In the genomic region with DNA sequence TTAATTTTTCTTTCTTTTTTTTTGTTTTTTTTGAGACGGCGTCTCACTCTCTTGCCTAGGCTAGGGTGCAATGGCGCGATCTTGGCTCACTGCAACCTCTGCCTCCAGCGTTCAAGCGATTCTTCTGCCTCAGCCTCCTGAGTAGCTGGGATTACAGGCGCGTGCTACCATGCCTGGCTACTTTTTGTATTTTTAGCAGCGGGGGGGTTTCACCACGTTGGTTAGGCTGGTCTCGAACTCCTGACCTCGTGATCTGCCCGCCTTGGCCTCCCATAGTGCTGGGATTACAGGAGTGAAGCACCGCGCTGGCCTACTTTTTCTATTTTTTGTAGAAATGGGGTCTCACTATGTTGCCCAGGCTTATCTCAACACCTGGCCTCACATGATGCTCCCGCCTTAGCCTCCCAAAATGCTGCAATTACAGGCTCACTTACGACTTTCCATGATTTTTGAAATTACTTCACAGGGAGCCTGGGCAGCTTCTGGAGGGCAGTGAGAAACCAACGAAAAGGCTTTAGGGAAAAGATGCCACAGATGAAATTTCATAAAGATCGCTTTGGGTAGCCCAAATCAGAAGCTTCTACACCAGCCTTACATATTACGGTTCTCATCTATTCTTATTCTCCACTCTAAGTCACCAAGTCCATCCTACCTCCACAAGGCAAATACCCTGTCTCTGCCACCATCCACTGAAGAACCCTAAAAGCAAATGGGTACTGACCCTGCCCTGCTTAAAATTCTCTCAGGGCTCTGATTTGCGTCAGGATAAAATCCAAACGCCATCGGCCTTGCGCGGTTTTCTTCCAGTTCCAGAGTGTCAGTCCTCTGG, we compare ENCODE assay signal across 1 cellular context.
TF ChIP-seq lines count a peak whose summit lies in the region.

No MANE protein-coding gene starts in this region.

TF ChIP-seq in SK-N-SH, 30 proteins besides CTCF, POLR2A, EP300 and RAD21 (continued from another document):
- TF ChIP-seq, protein P1, sequence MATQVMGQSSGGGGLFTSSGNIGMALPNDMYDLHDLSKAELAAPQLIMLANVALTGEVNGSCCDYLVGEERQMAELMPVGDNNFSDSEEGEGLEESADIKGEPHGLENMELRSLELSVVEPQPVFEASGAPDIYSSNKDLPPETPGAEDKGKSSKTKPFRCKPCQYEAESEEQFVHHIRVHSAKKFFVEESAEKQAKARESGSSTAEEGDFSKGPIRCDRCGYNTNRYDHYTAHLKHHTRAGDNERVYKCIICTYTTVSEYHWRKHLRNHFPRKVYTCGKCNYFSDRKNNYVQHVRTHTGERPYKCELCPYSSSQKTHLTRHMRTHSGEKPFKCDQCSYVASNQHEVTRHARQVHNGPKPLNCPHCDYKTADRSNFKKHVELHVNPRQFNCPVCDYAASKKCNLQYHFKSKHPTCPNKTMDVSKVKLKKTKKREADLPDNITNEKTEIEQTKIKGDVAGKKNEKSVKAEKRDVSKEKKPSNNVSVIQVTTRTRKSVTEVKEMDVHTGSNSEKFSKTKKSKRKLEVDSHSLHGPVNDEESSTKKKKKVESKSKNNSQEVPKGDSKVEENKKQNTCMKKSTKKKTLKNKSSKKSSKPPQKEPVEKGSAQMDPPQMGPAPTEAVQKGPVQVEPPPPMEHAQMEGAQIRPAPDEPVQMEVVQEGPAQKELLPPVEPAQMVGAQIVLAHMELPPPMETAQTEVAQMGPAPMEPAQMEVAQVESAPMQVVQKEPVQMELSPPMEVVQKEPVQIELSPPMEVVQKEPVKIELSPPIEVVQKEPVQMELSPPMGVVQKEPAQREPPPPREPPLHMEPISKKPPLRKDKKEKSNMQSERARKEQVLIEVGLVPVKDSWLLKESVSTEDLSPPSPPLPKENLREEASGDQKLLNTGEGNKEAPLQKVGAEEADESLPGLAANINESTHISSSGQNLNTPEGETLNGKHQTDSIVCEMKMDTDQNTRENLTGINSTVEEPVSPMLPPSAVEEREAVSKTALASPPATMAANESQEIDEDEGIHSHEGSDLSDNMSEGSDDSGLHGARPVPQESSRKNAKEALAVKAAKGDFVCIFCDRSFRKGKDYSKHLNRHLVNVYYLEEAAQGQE (IDR thresholded peaks at IDR 0.05; ENCODE audit: low read depth, low read length): no peak
